12 cellular contexts compared by ENCODE assay signal in the genomic region with DNA sequence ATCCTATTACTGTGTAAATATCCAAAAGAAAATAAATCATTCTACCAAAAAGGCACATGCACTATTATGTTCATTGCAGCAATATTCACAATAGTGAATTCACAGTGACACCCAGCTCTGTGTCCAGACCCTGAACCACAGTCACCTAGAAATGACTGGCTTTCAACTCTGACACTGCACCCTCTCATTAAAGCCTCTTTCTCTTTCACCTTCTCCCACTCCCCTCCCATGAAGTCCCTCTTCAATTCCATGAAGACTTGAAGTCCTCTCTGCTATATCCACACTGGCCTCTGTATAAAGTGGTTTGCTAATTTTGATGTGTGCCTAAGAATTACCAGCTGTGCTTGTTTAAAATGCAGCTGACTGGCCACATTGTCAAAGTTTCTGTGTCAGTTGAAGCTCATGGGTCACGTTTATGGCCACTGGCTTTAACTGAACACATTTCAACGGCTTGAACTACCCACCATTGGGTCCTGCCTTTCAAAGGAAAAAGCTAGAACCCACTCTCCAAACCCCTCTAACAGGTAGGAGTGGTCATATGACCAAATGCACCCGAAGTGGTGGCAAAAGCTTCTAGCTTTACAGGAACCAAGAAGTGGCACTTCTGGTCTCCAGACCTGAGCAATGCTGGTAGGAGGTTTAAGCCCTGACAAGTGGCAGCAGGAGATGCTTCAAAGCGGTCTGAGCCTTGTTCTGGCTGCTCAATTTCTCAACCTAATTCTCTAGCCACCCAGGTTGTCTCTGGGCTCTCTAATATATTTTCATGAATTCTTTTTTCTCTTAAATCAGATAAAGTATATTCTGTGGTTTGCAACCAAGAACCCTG. TPM values are rescaled to one million over a fixed set of nuclear protein-coding genes. Genes with fewer than 3 reads are reported as not detected.
DNase-seq lines count a peak whose midpoint lies in the region; ATAC-seq and TF ChIP-seq lines count a peak whose summit lies in the region.
"Had no signal": no experiment of that assay in that cellular context is flagged by ENCODE, and none has a peak within 500 bp of the region (broad histone marks: within the 10 kb centered on the region; RNA-seq: fewer than 3 reads in every experiment).

No MANE protein-coding gene starts in this region.

- no peaks in the 10 kb centered on the region for H3K9me2 ChIP-seq in SK-N-SH

- H3F3A ChIP-seq in SK-N-SH (replicated peaks; ENCODE audit: insufficient read depth): peaks cover 4% of the 10 kb centered on the region

- H3K9me3 ChIP-seq in body of pancreas: no peaks in the 10 kb centered on the region
- no peaks in the 10 kb centered on the region for H3K9me3 ChIP-seq in left lung
- H3K9me3 ChIP-seq in SK-N-SH: no peaks in the 10 kb centered on the region

- no peak for TF ChIP-seq POLR2A in body of pancreas (IDR thresholded peaks at IDR 0.05)

- no peak overlapping the region for H2AFZ ChIP-seq in SK-N-SH (ENCODE audit: low read depth)

- POLR2A ChIA-PET in SK-N-SH (lab: Yijun Ruan, JAX): no interaction called here

- no peaks in the 10 kb centered on the region for H3K36me3 Mint-ChIP-seq in natural killer cell treated with Interleukin-12 subunit alpha and Interleukin-12 subunit beta and Interleukin-15 and Interleukin-18, amount 100 ng/mL, for 72 hours

- H3K27ac ChIP-seq in body of pancreas: no peak overlapping the region
- H3K27ac ChIP-seq in left lung: no peak overlapping the region
- no peak overlapping the region for H3K27ac ChIP-seq in SK-N-SH (ENCODE audit: low read depth in 2 of 2, low read length in 1 of 2)

- peak overlapping the region; percentile 82 to 97 for H3K27ac Mint-ChIP-seq in natural killer cell treated with Interleukin-12 subunit alpha and Interleukin-12 subunit beta and Interleukin-15 and Interleukin-18, amount 100 ng/mL, for 72 hours
- H3K27ac Mint-ChIP-seq: T-helper 17 cell had no signal

- H3K4me2 ChIP-seq in SK-N-SH: no peak overlapping the region

- peaks cover 55 to 62% of the 10 kb centered on the region in 2 donors for H3K4me1 Mint-ChIP-seq in natural killer cell treated with Interleukin-12 subunit alpha and Interleukin-12 subunit beta and Interleukin-15 and Interleukin-18, amount 100 ng/mL, for 72 hours (ENCODE audit: low read depth in 2 of 2)

- ATAC-seq in GM18909 (IDR thresholded peaks at IDR 0.05; ENCODE audit: poor library complexity, unreplicated experiment) (peak; percentile 55), GM21723 (IDR thresholded peaks at IDR 0.05; ENCODE audit: unreplicated experiment) (peak; percentile 56), HG03139 (IDR thresholded peaks at IDR 0.05; ENCODE audit: unreplicated experiment) (peak; percentile 55), body of pancreas (no peak), left lung (no peak)
- ATAC-seq in natural killer cell treated with Interleukin-12 subunit alpha and Interleukin-12 subunit beta and Interleukin-15 and Interleukin-18, amount 100 ng/mL, for 72 hours: peak; percentile 89
- ATAC-seq: T-helper 17 cell had no signal

- H3K79me2 ChIP-seq in SK-N-SH (ENCODE audit: insufficient read depth): no peaks in the 10 kb centered on the region

- CTCF ChIA-PET in SK-N-SH (lab: Yijun Ruan, JAX): no interaction called here

- H3K27me3 Mint-ChIP-seq in natural killer cell treated with Interleukin-12 subunit alpha and Interleukin-12 subunit beta and Interleukin-15 and Interleukin-18, amount 100 ng/mL, for 72 hours: no peaks in the 10 kb centered on the region

- H3K4me3 ChIP-seq in body of pancreas: no peak overlapping the region
- no peak overlapping the region for H3K4me3 ChIP-seq in left lung
- H3K4me3 ChIP-seq in SK-N-SH (ENCODE audit: low read depth in 2 of 2, low read length in 1 of 2): no peak overlapping the region

- no peak for TF ChIP-seq EP300 in SK-N-SH (IDR thresholded peaks at IDR 0.05; ENCODE audit: borderline replicate concordance in 1 of 2, low read depth in 1 of 2, low read length in 1 of 2)

- TF ChIP-seq RAD21 in SK-N-SH (IDR thresholded peaks at IDR 0.05; ENCODE audit: low read length): no peak

- no peaks in the 10 kb centered on the region for H3K27me3 ChIP-seq in body of pancreas
- no peaks in the 10 kb centered on the region for H3K27me3 ChIP-seq in left lung
- no peaks in the 10 kb centered on the region for H3K27me3 ChIP-seq in SK-N-SH (ENCODE audit: insufficient read depth)

- H3K36me3 ChIP-seq in body of pancreas (replicated peaks in 1 of 2; ENCODE audit: insufficient read depth in 1 of 2, low read depth in 2 of 2) (no peaks in the 10 kb centered on the region), left lung (no peaks in the 10 kb centered on the region), SK-N-SH (replicated peaks in 1 of 2; ENCODE audit: control insufficient read depth in 1 of 2, insufficient read depth in 2 of 2, low read length in 1 of 2) (no peaks in the 10 kb centered on the region)

- peak overlapping the region; percentile 65 for H3K4me3 Mint-ChIP-seq in natural killer cell treated with Interleukin-12 subunit alpha and Interleukin-12 subunit beta and Interleukin-15 and Interleukin-18, amount 100 ng/mL, for 72 hours
- H3K4me3 Mint-ChIP-seq: T-helper 17 cell had no signal

- 70 to 81% methylated on average over 3 to 4 of the region's 4 CpGs for WGBS in body of pancreas, 2 donors
- WGBS in SK-N-SH (ENCODE audit: low lambda C conversion rate): 78% methylated on average over 4 of the region's 4 CpGs

- H3K9ac ChIP-seq in SK-N-SH: no peak overlapping the region

- TF ChIP-seq CTCF in body of pancreas (IDR thresholded peaks at IDR 0.05) (no peak), left lung (IDR thresholded peaks at IDR 0.05) (no peak), SK-N-SH (IDR thresholded peaks at IDR 0.05) (no peak)

- DNase-seq in natural killer cell treated with Interleukin-12 subunit alpha and Interleukin-12 subunit beta and Interleukin-15 and Interleukin-18, amount 100 ng/mL, for 72 hours (ENCODE audit: low spot score): peak; percentile 64
- DNase-seq in body of pancreas (no peak), left lung (no peak), SK-N-SH (no peak), HUDEP-2 (lab: John Stamatoyannopoulos, UW; ENCODE audit: unreplicated experiment in 76 of 76) (no peak)
- DNase-seq: cerebellar nuclear complex, NCI-H526, T-helper 17 cell had no signal

- intact Hi-C loops in body of pancreas (cut with DNase I) (no loop called here), left lung (cut with DNase I) (no loop called here)

- no peaks in the 10 kb centered on the region for H3K4me1 ChIP-seq in body of pancreas
- no peaks in the 10 kb centered on the region for H3K4me1 ChIP-seq in left lung
- H3K4me1 ChIP-seq in SK-N-SH (ENCODE audit: control insufficient read depth in 1 of 2, insufficient read depth in 2 of 2, low read depth in 1 of 2, low read length in 1 of 2): peaks cover 0 to 7% of the 10 kb centered on the region in 2 experiments; a peak in 1 of 4 replicates

- peaks cover 4% of the 10 kb centered on the region for H3K9me3 Mint-ChIP-seq in natural killer cell treated with Interleukin-12 subunit alpha and Interleukin-12 subunit beta and Interleukin-15 and Interleukin-18, amount 100 ng/mL, for 72 hours

- no peaks in the 10 kb centered on the region for H4K20me1 ChIP-seq in SK-N-SH (ENCODE audit: insufficient read depth)

TF ChIP-seq in SK-N-SH, 30 proteins besides CTCF, POLR2A, EP300 and RAD21 (continues in another document):
- TF ChIP-seq FOXJ3 (CRISPR knock-in tag; IDR thresholded peaks at IDR 0.05) (no peak), CHD2 (IDR thresholded peaks at IDR 0.05; ENCODE audit: low read length, partially characterized antibody) (no peak), FOXM1 (IDR thresholded peaks at IDR 0.05; ENCODE audit: low read depth) (no peak), TEAD4 (IDR thresholded peaks at IDR 0.05; ENCODE audit: borderline replicate concordance, insufficient read depth) (no peak), MEF2A (IDR thresholded peaks at IDR 0.05; ENCODE audit: borderline replicate concordance, low read depth) (no peak), ELF1 (IDR thresholded peaks at IDR 0.05) (no peak), TCF12 (IDR thresholded peaks at IDR 0.05) (no peak)
- TF ChIP-seq, protein P1, sequence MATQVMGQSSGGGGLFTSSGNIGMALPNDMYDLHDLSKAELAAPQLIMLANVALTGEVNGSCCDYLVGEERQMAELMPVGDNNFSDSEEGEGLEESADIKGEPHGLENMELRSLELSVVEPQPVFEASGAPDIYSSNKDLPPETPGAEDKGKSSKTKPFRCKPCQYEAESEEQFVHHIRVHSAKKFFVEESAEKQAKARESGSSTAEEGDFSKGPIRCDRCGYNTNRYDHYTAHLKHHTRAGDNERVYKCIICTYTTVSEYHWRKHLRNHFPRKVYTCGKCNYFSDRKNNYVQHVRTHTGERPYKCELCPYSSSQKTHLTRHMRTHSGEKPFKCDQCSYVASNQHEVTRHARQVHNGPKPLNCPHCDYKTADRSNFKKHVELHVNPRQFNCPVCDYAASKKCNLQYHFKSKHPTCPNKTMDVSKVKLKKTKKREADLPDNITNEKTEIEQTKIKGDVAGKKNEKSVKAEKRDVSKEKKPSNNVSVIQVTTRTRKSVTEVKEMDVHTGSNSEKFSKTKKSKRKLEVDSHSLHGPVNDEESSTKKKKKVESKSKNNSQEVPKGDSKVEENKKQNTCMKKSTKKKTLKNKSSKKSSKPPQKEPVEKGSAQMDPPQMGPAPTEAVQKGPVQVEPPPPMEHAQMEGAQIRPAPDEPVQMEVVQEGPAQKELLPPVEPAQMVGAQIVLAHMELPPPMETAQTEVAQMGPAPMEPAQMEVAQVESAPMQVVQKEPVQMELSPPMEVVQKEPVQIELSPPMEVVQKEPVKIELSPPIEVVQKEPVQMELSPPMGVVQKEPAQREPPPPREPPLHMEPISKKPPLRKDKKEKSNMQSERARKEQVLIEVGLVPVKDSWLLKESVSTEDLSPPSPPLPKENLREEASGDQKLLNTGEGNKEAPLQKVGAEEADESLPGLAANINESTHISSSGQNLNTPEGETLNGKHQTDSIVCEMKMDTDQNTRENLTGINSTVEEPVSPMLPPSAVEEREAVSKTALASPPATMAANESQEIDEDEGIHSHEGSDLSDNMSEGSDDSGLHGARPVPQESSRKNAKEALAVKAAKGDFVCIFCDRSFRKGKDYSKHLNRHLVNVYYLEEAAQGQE (IDR thresholded peaks at IDR 0.05; ENCODE audit: low read depth, low read length): no peak

RNA-seq across cellular contexts. Expression of a gene that starts 34.3 kb away (rescaled TPM):
- total RNA-seq in natural killer cell treated with Interleukin-12 subunit alpha and Interleukin-12 subunit beta and Interleukin-15 and Interleukin-18, amount 100 ng/mL, for 72 hours: 10 to 100 TPM in 1 of 2 donors, 1 to 10 TPM in 1; 2.3 to 23.6 TPM
- total RNA-seq in body of pancreas (under 1 TPM; 0.52 to 0.66 TPM), left lung (1 to 10 TPM; 4.6 to 5.7 TPM)
- polyA plus RNA-seq in SK-N-SH (2012; rRNA removed): 2.8 and 3.1 TPM in 2 replicates
- 6.0 and 7.1 TPM in 2 replicates for polyA plus RNA-seq in SK-N-SH (2012; cell fraction: cytosol; rRNA removed)
- 2.9 and 4.8 TPM in 2 replicates for polyA plus RNA-seq in SK-N-SH (2012; cell fraction: nucleus; rRNA removed)
- total RNA-seq: LHCN-M2 had no signal

RNA-seq across cellular contexts. Expression of a gene that starts 58.4 kb away (rescaled TPM):
- total RNA-seq in natural killer cell treated with Interleukin-12 subunit alpha and Interleukin-12 subunit beta and Interleukin-15 and Interleukin-18, amount 100 ng/mL, for 72 hours: not detected
- total RNA-seq in body of pancreas (100 to 1,000 TPM; 145 to 352 TPM), left lung (not detected)
- 0.19 TPM in 1 of 2 replicates, not detected in the other for polyA plus RNA-seq in SK-N-SH (2012; rRNA removed)
- not detected in 2 replicates for polyA plus RNA-seq in SK-N-SH (2012; cell fraction: cytosol; rRNA removed)
- 0.08 TPM in 1 of 2 replicates, not detected in the other for polyA plus RNA-seq in SK-N-SH (2012; cell fraction: nucleus; rRNA removed)
- total RNA-seq: LHCN-M2, T-helper 17 cell had no signal

Comparison
In these comparisons a context has a peak if more than half of its experiments do, and no peak if none do; other contexts are left out.
1. ATAC-seq: peak in GM18909 (single experiment), GM21723 (single experiment), HG03139 (single experiment) and natural killer cell treated with Interleukin-12 subunit alpha and Interleukin-12 subunit beta and Interleukin-15 and Interleukin-18, amount 100 ng/mL, for 72 hours (2 of 2); none in body of pancreas (single experiment) and left lung (single experiment).
2. RNA of a gene that starts 58.4 kb away (total RNA-seq): 145 to 352 TPM in body of pancreas; not detected in left lung and not detected in natural killer cell treated with Interleukin-12 subunit alpha and Interleukin-12 subunit beta and Interleukin-15 and Interleukin-18, amount 100 ng/mL, for 72 hours; every median in the first group is over 100 times any median in the second.